1 cellular context compared by ENCODE assay signal in the genomic region with DNA sequence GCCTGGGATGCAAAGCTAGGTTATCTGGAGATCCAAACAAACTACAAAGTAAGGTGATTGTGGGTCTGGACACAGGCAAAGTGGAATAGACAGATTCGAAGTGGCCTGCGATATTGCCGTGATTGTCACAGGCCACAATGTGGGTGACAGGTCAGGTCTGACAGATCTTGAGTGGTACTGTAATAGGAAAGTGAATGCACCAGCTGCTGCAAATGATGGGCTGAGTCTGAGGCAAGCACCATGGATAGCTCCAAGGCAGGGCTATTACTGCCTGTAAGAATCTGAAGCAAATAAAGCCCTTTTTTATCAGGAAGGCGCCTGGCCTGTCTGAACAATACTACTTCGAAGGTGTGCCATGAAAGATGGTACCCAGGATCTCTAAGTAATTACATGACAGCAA.
TF ChIP-seq lines count a peak whose summit lies in the region.

No MANE protein-coding gene starts in this region.

TF ChIP-seq in HepG2, 621 proteins besides CTCF, POLR2A, EP300 and RAD21:
- TF ChIP-seq RNF2 (conservative IDR thresholded peaks at IDR 0.05; ENCODE audit: low read depth) (no peak), ZFP36L1 (CRISPR knock-in tag; IDR thresholded peaks at IDR 0.05) (no peak), SRSF4 (IDR thresholded peaks at IDR 0.05; ENCODE audit: low read depth, low read length, poor library complexity, severe bottlenecking) (no peak), SAP130 (CRISPR knock-in tag; IDR thresholded peaks at IDR 0.05; ENCODE audit: low read depth) (peak; percentile 63), ZNF761 (CRISPR knock-in tag; conservative IDR thresholded peaks at IDR 0.05) (no peak), MIER2 (CRISPR knock-in tag; IDR thresholded peaks at IDR 0.05) (peak; percentile 96), IRF2 (CRISPR knock-in tag; IDR thresholded peaks at IDR 0.05) (no peak), GZF1 (CRISPR knock-in tag; IDR thresholded peaks at IDR 0.05) (no peak), ZNF24 (IDR thresholded peaks at IDR 0.05) (no peak), NONO (IDR thresholded peaks at IDR 0.05) (no peak), NONO (CRISPR knock-in tag; conservative IDR thresholded peaks at IDR 0.05) (no peak), WIZ (CRISPR knock-in tag; IDR thresholded peaks at IDR 0.05) (peak; percentile 68; the same call in 1 of the 2 replicates), ZSCAN12 (CRISPR knock-in tag; IDR thresholded peaks at IDR 0.05) (no peak), GABPB1 (CRISPR knock-in tag; IDR thresholded peaks at IDR 0.05) (no peak), ZNF138 (CRISPR knock-in tag; IDR thresholded peaks at IDR 0.05; ENCODE audit: low read depth) (no peak), FOSL2 (CRISPR knock-in tag; IDR thresholded peaks at IDR 0.05) (peak; percentile 17; the same call in 1 of the 2 replicates), TGIF2 (CRISPR knock-in tag; IDR thresholded peaks at IDR 0.05) (no peak), ZNF205 (CRISPR knock-in tag; IDR thresholded peaks at IDR 0.05) (no peak), CC2D1A (CRISPR knock-in tag; IDR thresholded peaks at IDR 0.05) (no peak), ZBTB7B (CRISPR knock-in tag; IDR thresholded peaks at IDR 0.05) (no peak), ADNP (CRISPR knock-in tag; IDR thresholded peaks at IDR 0.05) (no peak), HES4 (CRISPR knock-in tag; IDR thresholded peaks at IDR 0.05; ENCODE audit: borderline replicate concordance) (no peak), ZNF547 (CRISPR knock-in tag; IDR thresholded peaks at IDR 0.05) (no peak), ZNF337 (CRISPR knock-in tag; IDR thresholded peaks at IDR 0.05; ENCODE audit: borderline replicate concordance, low read depth) (no peak), KDM3A (CRISPR knock-in tag; IDR thresholded peaks at IDR 0.05; ENCODE audit: low read depth) (no peak), ZNF792 (CRISPR knock-in tag; IDR thresholded peaks at IDR 0.05) (no peak)
- TF ChIP-seq, protein P1, sequence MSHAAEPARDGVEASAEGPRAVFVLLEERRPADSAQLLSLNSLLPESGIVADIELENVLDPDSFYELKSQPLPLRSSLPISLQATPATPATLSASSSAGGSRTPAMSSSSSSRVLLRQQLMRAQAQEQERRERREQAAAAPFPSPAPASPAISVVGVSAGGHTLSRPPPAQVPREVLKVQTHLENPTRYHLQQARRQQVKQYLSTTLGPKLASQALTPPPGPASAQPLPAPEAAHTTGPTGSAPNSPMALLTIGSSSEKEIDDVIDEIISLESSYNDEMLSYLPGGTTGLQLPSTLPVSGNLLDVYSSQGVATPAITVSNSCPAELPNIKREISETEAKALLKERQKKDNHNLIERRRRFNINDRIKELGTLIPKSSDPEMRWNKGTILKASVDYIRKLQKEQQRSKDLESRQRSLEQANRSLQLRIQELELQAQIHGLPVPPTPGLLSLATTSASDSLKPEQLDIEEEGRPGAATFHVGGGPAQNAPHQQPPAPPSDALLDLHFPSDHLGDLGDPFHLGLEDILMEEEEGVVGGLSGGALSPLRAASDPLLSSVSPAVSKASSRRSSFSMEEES (CRISPR knock-in tag; IDR thresholded peaks at IDR 0.05) = 0 out of 2 replicates have a peak, but pooled peaks have one; percentile 18
- TF ChIP-seq, protein P2, sequence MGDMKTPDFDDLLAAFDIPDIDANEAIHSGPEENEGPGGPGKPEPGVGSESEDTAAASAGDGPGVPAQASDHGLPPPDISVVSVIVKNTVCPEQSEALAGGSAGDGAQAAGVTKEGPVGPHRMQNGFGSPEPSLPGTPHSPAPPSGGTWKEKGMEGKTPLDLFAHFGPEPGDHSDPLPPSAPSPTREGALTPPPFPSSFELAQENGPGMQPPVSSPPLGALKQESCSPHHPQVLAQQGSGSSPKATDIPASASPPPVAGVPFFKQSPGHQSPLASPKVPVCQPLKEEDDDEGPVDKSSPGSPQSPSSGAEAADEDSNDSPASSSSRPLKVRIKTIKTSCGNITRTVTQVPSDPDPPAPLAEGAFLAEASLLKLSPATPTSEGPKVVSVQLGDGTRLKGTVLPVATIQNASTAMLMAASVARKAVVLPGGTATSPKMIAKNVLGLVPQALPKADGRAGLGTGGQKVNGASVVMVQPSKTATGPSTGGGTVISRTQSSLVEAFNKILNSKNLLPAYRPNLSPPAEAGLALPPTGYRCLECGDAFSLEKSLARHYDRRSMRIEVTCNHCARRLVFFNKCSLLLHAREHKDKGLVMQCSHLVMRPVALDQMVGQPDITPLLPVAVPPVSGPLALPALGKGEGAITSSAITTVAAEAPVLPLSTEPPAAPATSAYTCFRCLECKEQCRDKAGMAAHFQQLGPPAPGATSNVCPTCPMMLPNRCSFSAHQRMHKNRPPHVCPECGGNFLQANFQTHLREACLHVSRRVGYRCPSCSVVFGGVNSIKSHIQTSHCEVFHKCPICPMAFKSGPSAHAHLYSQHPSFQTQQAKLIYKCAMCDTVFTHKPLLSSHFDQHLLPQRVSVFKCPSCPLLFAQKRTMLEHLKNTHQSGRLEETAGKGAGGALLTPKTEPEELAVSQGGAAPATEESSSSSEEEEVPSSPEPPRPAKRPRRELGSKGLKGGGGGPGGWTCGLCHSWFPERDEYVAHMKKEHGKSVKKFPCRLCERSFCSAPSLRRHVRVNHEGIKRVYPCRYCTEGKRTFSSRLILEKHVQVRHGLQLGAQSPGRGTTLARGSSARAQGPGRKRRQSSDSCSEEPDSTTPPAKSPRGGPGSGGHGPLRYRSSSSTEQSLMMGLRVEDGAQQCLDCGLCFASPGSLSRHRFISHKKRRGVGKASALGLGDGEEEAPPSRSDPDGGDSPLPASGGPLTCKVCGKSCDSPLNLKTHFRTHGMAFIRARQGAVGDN (CRISPR knock-in tag; IDR thresholded peaks at IDR 0.05) = no peak
- TF ChIP-seq, protein P3, sequence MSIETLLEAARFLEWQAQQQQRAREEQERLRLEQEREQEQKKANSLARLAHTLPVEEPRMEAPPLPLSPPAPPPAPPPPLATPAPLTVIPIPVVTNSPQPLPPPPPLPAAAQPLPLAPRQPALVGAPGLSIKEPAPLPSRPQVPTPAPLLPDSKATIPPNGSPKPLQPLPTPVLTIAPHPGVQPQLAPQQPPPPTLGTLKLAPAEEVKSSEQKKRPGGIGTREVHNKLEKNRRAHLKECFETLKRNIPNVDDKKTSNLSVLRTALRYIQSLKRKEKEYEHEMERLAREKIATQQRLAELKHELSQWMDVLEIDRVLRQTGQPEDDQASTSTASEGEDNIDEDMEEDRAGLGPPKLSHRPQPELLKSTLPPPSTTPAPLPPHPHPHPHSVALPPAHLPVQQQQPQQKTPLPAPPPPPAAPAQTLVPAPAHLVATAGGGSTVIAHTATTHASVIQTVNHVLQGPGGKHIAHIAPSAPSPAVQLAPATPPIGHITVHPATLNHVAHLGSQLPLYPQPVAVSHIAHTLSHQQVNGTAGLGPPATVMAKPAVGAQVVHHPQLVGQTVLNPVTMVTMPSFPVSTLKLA (IDR thresholded peaks at IDR 0.05) = no peak
- TF ChIP-seq, protein P4, sequence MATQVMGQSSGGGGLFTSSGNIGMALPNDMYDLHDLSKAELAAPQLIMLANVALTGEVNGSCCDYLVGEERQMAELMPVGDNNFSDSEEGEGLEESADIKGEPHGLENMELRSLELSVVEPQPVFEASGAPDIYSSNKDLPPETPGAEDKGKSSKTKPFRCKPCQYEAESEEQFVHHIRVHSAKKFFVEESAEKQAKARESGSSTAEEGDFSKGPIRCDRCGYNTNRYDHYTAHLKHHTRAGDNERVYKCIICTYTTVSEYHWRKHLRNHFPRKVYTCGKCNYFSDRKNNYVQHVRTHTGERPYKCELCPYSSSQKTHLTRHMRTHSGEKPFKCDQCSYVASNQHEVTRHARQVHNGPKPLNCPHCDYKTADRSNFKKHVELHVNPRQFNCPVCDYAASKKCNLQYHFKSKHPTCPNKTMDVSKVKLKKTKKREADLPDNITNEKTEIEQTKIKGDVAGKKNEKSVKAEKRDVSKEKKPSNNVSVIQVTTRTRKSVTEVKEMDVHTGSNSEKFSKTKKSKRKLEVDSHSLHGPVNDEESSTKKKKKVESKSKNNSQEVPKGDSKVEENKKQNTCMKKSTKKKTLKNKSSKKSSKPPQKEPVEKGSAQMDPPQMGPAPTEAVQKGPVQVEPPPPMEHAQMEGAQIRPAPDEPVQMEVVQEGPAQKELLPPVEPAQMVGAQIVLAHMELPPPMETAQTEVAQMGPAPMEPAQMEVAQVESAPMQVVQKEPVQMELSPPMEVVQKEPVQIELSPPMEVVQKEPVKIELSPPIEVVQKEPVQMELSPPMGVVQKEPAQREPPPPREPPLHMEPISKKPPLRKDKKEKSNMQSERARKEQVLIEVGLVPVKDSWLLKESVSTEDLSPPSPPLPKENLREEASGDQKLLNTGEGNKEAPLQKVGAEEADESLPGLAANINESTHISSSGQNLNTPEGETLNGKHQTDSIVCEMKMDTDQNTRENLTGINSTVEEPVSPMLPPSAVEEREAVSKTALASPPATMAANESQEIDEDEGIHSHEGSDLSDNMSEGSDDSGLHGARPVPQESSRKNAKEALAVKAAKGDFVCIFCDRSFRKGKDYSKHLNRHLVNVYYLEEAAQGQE (IDR thresholded peaks at IDR 0.05; ENCODE audit: borderline replicate concordance in 1 of 2, low read depth in 1 of 2, low read length in 2 of 2) = peak; percentile 73 to 96
